ENCODE assay signal across 1 cellular context in the genomic region with DNA sequence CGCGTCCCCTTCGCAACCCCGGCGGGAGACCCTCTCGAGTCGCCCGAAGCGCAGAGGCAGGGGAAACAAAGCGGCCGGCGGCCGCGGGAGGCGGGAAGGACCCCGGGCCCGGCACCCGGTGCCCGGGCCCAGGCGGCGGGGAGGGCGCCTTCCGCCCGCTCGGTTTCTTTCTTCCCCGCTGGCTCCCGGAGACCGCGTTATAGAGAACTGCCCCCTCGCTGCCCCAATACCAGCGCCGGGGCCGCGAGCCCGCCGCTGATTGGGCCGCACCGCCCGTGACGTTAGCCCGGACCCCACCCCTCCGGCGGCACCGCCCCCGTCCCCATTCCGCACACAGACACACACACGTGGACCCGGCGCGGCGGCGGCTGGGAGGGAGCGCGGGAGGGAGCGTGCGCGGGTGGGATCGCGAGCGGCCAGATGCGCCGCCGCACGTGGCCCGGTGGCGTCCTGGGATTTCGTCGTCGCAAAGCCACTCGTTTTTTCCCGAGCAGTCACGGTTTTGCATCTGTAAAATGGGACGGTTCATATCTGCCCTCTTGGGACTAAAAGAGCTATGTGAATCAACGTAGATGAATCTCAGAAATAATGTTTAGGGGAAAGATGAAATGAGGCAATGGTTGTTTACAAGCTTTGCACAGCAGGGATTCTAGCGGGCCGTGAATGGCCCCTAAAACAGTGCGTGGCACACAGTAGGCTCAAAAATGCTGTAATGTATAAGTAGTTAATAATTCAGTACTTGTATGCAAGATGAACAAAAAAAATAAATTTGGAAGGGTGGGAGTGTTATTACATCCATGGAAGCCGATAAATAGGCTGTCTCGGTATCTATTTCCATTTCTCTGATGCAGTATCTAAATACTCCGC.
TF ChIP-seq lines count a peak whose summit lies in the region.

A gene (minus strand): TSS at position 209 of the 867 bp plus-strand sequence. CDS start 462 bp downstream, outside the sequence.

TF ChIP-seq in GM12878, 131 proteins besides CTCF, POLR2A, EP300 and RAD21 (continued from another document and continues in another):
- TF ChIP-seq, protein P1, sequence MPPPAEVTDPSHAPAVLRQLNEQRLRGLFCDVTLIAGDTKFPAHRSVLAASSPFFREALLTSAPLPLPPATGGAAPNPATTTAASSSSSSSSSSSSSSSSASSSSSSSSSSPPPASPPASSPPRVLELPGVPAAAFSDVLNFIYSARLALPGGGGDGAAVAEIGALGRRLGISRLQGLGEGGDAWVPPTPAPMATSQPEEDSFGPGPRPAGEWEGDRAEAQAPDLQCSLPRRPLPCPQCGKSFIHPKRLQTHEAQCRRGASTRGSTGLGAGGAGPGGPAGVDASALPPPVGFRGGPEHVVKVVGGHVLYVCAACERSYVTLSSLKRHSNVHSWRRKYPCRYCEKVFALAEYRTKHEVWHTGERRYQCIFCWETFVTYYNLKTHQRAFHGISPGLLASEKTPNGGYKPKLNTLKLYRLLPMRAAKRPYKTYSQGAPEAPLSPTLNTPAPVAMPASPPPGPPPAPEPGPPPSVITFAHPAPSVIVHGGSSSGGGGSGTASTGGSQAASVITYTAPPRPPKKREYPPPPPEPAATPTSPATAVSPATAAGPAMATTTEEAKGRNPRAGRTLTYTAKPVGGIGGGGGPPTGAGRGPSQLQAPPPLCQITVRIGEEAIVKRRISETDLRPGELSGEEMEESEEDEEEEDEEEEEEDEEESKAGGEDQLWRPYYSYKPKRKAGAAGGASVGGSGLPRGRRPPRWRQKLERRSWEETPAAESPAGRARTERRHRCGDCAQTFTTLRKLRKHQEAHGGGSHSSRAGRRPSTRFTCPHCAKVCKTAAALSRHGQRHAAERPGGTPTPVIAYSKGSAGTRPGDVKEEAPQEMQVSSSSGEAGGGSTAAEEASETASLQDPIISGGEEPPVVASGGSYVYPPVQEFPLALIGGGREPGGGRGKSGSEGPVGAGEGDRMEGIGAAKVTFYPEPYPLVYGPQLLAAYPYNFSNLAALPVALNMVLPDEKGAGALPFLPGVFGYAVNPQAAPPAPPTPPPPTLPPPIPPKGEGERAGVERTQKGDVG (CRISPR knock-in tag; IDR thresholded peaks at IDR 0.05): no peak
- TF ChIP-seq ETV6 (conservative IDR thresholded peaks at IDR 0.05 in 1 of 2, IDR thresholded peaks at IDR 0.05 in 1 of 2; ENCODE audit: borderline replicate concordance in 1 of 2, low read depth in 1 of 2): no peak
- peak; percentile 53; the same call in 1 of the 2 replicates for TF ChIP-seq DPF2 (IDR thresholded peaks at IDR 0.05)
- TF ChIP-seq, protein P2, sequence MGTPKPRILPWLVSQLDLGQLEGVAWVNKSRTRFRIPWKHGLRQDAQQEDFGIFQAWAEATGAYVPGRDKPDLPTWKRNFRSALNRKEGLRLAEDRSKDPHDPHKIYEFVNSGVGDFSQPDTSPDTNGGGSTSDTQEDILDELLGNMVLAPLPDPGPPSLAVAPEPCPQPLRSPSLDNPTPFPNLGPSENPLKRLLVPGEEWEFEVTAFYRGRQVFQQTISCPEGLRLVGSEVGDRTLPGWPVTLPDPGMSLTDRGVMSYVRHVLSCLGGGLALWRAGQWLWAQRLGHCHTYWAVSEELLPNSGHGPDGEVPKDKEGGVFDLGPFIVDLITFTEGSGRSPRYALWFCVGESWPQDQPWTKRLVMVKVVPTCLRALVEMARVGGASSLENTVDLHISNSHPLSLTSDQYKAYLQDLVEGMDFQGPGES (IDR thresholded peaks at IDR 0.05): no peak
- TF ChIP-seq RFX5 (IDR thresholded peaks at IDR 0.05; ENCODE audit: low read depth, low read length): peak; percentile 41; the same call in 1 of the 2 replicates
- no peak for TF ChIP-seq FOXK2 (IDR thresholded peaks at IDR 0.05)
- no peak for TF ChIP-seq MEF2A (IDR thresholded peaks at IDR 0.05; ENCODE audit: insufficient read depth, low read depth, low read length)
- TF ChIP-seq JUNB (IDR thresholded peaks at IDR 0.05): no peak
- no peak for TF ChIP-seq YBX1 (IDR thresholded peaks at IDR 0.05)
- no peak for TF ChIP-seq TBL1XR1 (IDR thresholded peaks at IDR 0.05; ENCODE audit: low read depth, low read length)
- no peak for TF ChIP-seq PAX5 (IDR thresholded peaks at IDR 0.05; ENCODE audit: borderline replicate concordance, low read depth, low read length)
- TF ChIP-seq TCF3 (IDR thresholded peaks at IDR 0.05; ENCODE audit: borderline replicate concordance, insufficient read depth, low read depth, low read length): 0 out of 2 replicates have a peak, but pooled peaks have one; percentile 3
- 0 out of 4 replicates have a peak, but pooled peaks of 1 of the 2 experiments have one; percentile 10 for TF ChIP-seq IKZF2 (IDR thresholded peaks at IDR 0.05)
- TF ChIP-seq, protein P3, sequence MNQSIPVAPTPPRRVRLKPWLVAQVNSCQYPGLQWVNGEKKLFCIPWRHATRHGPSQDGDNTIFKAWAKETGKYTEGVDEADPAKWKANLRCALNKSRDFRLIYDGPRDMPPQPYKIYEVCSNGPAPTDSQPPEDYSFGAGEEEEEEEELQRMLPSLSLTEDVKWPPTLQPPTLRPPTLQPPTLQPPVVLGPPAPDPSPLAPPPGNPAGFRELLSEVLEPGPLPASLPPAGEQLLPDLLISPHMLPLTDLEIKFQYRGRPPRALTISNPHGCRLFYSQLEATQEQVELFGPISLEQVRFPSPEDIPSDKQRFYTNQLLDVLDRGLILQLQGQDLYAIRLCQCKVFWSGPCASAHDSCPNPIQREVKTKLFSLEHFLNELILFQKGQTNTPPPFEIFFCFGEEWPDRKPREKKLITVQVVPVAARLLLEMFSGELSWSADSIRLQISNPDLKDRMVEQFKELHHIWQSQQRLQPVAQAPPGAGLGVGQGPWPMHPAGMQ (IDR thresholded peaks at IDR 0.05; ENCODE audit: borderline replicate concordance): no peak
- TF ChIP-seq SIX5 (IDR thresholded peaks at IDR 0.05; ENCODE audit: low read depth, low read length, severe bottlenecking): no peak
- TF ChIP-seq ZZZ3 (IDR thresholded peaks at IDR 0.05; ENCODE audit: control insufficient read depth, insufficient read length, low read depth): no peak
- peak; percentile 20; the same call in 1 of the 2 replicates for TF ChIP-seq SMARCA5 (IDR thresholded peaks at IDR 0.05)
- TF ChIP-seq, protein P4, sequence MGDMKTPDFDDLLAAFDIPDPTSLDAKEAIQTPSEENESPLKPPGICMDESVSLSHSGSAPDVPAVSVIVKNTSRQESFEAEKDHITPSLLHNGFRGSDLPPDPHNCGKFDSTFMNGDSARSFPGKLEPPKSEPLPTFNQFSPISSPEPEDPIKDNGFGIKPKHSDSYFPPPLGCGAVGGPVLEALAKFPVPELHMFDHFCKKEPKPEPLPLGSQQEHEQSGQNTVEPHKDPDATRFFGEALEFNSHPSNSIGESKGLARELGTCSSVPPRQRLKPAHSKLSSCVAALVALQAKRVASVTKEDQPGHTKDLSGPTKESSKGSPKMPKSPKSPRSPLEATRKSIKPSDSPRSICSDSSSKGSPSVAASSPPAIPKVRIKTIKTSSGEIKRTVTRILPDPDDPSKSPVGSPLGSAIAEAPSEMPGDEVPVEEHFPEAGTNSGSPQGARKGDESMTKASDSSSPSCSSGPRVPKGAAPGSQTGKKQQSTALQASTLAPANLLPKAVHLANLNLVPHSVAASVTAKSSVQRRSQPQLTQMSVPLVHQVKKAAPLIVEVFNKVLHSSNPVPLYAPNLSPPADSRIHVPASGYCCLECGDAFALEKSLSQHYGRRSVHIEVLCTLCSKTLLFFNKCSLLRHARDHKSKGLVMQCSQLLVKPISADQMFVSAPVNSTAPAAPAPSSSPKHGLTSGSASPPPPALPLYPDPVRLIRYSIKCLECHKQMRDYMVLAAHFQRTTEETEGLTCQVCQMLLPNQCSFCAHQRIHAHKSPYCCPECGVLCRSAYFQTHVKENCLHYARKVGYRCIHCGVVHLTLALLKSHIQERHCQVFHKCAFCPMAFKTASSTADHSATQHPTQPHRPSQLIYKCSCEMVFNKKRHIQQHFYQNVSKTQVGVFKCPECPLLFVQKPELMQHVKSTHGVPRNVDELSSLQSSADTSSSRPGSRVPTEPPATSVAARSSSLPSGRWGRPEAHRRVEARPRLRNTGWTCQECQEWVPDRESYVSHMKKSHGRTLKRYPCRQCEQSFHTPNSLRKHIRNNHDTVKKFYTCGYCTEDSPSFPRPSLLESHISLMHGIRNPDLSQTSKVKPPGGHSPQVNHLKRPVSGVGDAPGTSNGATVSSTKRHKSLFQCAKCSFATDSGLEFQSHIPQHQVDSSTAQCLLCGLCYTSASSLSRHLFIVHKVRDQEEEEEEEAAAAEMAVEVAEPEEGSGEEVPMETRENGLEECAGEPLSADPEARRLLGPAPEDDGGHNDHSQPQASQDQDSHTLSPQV (IDR thresholded peaks at IDR 0.05): peak; percentile 36; the same call in 1 of the 2 replicates
- TF ChIP-seq CEBPB (IDR thresholded peaks at IDR 0.05; ENCODE audit: borderline replicate concordance in 1 of 2, low read depth in 2 of 2, low read length in 2 of 2): no peak
- no peak for TF ChIP-seq RBBP5 (conservative IDR thresholded peaks at IDR 0.05)
- TF ChIP-seq, protein P5, sequence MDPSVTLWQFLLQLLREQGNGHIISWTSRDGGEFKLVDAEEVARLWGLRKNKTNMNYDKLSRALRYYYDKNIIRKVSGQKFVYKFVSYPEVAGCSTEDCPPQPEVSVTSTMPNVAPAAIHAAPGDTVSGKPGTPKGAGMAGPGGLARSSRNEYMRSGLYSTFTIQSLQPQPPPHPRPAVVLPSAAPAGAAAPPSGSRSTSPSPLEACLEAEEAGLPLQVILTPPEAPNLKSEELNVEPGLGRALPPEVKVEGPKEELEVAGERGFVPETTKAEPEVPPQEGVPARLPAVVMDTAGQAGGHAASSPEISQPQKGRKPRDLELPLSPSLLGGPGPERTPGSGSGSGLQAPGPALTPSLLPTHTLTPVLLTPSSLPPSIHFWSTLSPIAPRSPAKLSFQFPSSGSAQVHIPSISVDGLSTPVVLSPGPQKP (IDR thresholded peaks at IDR 0.05; ENCODE audit: low read depth, low read length): no peak
- TF ChIP-seq SUZ12 (IDR thresholded peaks at IDR 0.05; ENCODE audit: unreplicated experiment): no peak
- TF ChIP-seq TCF7 (IDR thresholded peaks at IDR 0.05; ENCODE audit: borderline replicate concordance): no peak
- no peak for TF ChIP-seq SREBF2 (IDR thresholded peaks at IDR 0.05; ENCODE audit: low read length)
- TF ChIP-seq TCF12 (IDR thresholded peaks at IDR 0.05; ENCODE audit: low read depth, low read length): 0 out of 2 replicates have a peak, but pooled peaks have one; percentile 5
- TF ChIP-seq, protein P6, sequence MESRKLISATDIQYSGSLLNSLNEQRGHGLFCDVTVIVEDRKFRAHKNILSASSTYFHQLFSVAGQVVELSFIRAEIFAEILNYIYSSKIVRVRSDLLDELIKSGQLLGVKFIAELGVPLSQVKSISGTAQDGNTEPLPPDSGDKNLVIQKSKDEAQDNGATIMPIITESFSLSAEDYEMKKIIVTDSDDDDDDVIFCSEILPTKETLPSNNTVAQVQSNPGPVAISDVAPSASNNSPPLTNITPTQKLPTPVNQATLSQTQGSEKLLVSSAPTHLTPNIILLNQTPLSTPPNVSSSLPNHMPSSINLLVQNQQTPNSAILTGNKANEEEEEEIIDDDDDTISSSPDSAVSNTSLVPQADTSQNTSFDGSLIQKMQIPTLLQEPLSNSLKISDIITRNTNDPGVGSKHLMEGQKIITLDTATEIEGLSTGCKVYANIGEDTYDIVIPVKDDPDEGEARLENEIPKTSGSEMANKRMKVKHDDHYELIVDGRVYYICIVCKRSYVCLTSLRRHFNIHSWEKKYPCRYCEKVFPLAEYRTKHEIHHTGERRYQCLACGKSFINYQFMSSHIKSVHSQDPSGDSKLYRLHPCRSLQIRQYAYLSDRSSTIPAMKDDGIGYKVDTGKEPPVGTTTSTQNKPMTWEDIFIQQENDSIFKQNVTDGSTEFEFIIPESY (IDR thresholded peaks at IDR 0.05): no peak
- TF ChIP-seq SMC3 (IDR thresholded peaks at IDR 0.05; ENCODE audit: borderline replicate concordance, low read length): no peak
- TF ChIP-seq, protein P7, sequence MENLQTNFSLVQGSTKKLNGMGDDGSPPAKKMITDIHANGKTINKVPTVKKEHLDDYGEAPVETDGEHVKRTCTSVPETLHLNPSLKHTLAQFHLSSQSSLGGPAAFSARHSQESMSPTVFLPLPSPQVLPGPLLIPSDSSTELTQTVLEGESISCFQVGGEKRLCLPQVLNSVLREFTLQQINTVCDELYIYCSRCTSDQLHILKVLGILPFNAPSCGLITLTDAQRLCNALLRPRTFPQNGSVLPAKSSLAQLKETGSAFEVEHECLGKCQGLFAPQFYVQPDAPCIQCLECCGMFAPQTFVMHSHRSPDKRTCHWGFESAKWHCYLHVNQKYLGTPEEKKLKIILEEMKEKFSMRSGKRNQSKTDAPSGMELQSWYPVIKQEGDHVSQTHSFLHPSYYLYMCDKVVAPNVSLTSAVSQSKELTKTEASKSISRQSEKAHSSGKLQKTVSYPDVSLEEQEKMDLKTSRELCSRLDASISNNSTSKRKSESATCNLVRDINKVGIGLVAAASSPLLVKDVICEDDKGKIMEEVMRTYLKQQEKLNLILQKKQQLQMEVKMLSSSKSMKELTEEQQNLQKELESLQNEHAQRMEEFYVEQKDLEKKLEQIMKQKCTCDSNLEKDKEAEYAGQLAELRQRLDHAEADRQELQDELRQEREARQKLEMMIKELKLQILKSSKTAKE (IDR thresholded peaks at IDR 0.05; ENCODE audit: low read depth, poor library complexity, severe bottlenecking): no peak
- TF ChIP-seq NR2C2 (IDR thresholded peaks at IDR 0.05; ENCODE audit: borderline replicate concordance, control insufficient read depth, insufficient read length, low read depth): no peak
- no peak for TF ChIP-seq FOXM1 (IDR thresholded peaks at IDR 0.05; ENCODE audit: low read depth, low read length)
- TF ChIP-seq, protein P8, sequence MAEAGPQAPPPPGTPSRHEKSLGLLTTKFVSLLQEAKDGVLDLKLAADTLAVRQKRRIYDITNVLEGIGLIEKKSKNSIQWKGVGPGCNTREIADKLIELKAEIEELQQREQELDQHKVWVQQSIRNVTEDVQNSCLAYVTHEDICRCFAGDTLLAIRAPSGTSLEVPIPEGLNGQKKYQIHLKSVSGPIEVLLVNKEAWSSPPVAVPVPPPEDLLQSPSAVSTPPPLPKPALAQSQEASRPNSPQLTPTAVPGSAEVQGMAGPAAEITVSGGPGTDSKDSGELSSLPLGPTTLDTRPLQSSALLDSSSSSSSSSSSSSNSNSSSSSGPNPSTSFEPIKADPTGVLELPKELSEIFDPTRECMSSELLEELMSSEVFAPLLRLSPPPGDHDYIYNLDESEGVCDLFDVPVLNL (IDR thresholded peaks at IDR 0.05; ENCODE audit: low read depth, low read length): no peak
- TF ChIP-seq RCOR1 (conservative IDR thresholded peaks at IDR 0.05; ENCODE audit: low read depth, low read length): 0 out of 2 replicates have a peak, but pooled peaks have one; percentile 41
- peak; percentile 20 for TF ChIP-seq KLF5 (IDR thresholded peaks at IDR 0.05; ENCODE audit: partially characterized antibody)
- peak; percentile 13; the same call in 1 of the 2 replicates for TF ChIP-seq CREM (IDR thresholded peaks at IDR 0.05; ENCODE audit: low read depth)
- TF ChIP-seq FOS (IDR thresholded peaks at IDR 0.05; ENCODE audit: borderline replicate concordance, extremely low read depth, insufficient read length): no peak
- TF ChIP-seq ZSCAN29 (IDR thresholded peaks at IDR 0.05): peak; percentile 40; the same call in 1 of the 2 replicates
